Comparison of ENCODE assay signal across 8 cellular contexts in genomic region chr10:51699475-51700227, GRCh38. TPM values are rescaled to one million over a fixed set of nuclear protein-coding genes. Genes with fewer than 3 reads are reported as not detected.
DNase-seq lines count a peak whose midpoint lies in the region; FAIRE-seq and TF ChIP-seq lines count a peak whose summit lies in the region.

A gene with protein sequence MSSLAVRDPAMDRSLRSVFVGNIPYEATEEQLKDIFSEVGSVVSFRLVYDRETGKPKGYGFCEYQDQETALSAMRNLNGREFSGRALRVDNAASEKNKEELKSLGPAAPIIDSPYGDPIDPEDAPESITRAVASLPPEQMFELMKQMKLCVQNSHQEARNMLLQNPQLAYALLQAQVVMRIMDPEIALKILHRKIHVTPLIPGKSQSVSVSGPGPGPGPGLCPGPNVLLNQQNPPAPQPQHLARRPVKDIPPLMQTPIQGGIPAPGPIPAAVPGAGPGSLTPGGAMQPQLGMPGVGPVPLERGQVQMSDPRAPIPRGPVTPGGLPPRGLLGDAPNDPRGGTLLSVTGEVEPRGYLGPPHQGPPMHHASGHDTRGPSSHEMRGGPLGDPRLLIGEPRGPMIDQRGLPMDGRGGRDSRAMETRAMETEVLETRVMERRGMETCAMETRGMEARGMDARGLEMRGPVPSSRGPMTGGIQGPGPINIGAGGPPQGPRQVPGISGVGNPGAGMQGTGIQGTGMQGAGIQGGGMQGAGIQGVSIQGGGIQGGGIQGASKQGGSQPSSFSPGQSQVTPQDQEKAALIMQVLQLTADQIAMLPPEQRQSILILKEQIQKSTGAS (minus strand): TSS chr10:51699595. CDS start chr10:51699549, 46 bp downstream.

- peak within 1 kb of the TSS; percentile 100 for H3K27ac Mint-ChIP-seq in nephron
- H3K27ac Mint-ChIP-seq in stimulated activated naive CD8-positive, alpha-beta T cell treated with anti-CD3 and anti-CD28 coated beads, Interleukin-15, Interleukin-2, amounts not matched to agents 100 ng/mL and 50 ng/mL, for 24 hours, result peak within 1 kb of the TSS; percentile 100

- peak; percentile 93 for DNase-seq in EL
- peak; percentile 29 for DNase-seq in H54 (ENCODE audit: insufficient read length, low spot score)
- DNase-seq in SHP77 (lab: John Stamatoyannopoulos, UW), result peak; percentile 64 to 75
- DNase-seq in activated effector memory CD4-positive, alpha-beta T cell treated with Interleukin-2 at 50 U/mL for 16 hours, result peak; percentile 85
- DNase-seq in fibroblast of the aortic adventitia (ENCODE audit: low read depth), result peak; percentile 97

- H3K9me3 ChIP-seq in Loucy (ENCODE audit: insufficient read depth, low read depth, low read length), result no peaks in the 10 kb centered on the region

- H3K27me3 ChIP-seq in Loucy (ENCODE audit: insufficient read depth, low read length, poor library complexity, severe bottlenecking), result peaks cover 5% of the 10 kb centered on the region

- H3K36me3 ChIP-seq in Loucy (ENCODE audit: insufficient read depth, low read length), result no peaks in the 10 kb centered on the region

- H2AFZ ChIP-seq in Loucy (ENCODE audit: low read length), result peak within 1 kb of the TSS; percentile 97

- FAIRE-seq in H54 (lab: Jason Lieb, UNC), result peak; percentile 91

- peaks cover 27% of the 10 kb centered on the region for H3K36me3 Mint-ChIP-seq in nephron (ENCODE audit: low read depth)
- H3K36me3 Mint-ChIP-seq in stimulated activated naive CD8-positive, alpha-beta T cell treated with anti-CD3 and anti-CD28 coated beads, Interleukin-15, Interleukin-2, amounts not matched to agents 100 ng/mL and 50 ng/mL, for 24 hours (ENCODE audit: low read depth), result peaks cover 40% of the 10 kb centered on the region

- TF ChIP-seq POLR2A in H54 (IDR thresholded peaks at IDR 0.05; ENCODE audit: low read depth, low read length), result peak; percentile 76; the same call in 1 of the 2 replicates

- peak within 1 kb of the TSS; percentile 100 for H3K4me2 ChIP-seq in Loucy (ENCODE audit: low read depth, low read length, poor library complexity, severe bottlenecking)

- no peaks in the 10 kb centered on the region for H3K27me3 Mint-ChIP-seq in nephron (ENCODE audit: low read depth)
- H3K27me3 Mint-ChIP-seq in stimulated activated naive CD8-positive, alpha-beta T cell treated with anti-CD3 and anti-CD28 coated beads, Interleukin-15, Interleukin-2, amounts not matched to agents 100 ng/mL and 50 ng/mL, for 24 hours, result no peaks in the 10 kb centered on the region

- no peaks in the 10 kb centered on the region for H3K9me2 ChIP-seq in Loucy (replicated peaks; ENCODE audit: low read depth, low read length)

- TF ChIP-seq CTCF in Loucy (conservative IDR thresholded peaks at IDR 0.05; ENCODE audit: low read length) (no peak), fibroblast of the aortic adventitia (IDR thresholded peaks at IDR 0.05; ENCODE audit: insufficient read depth, low read length) (no peak), nephron (IDR thresholded peaks at IDR 0.05; ENCODE audit: unreplicated experiment in 3 of 3) (no peak)

- H3K4me3 Mint-ChIP-seq in nephron, result peak within 1 kb of the TSS; percentile 95 to 100 (median 99)
- H3K4me3 Mint-ChIP-seq in stimulated activated naive CD8-positive, alpha-beta T cell treated with anti-CD3 and anti-CD28 coated beads, Interleukin-15, Interleukin-2, amounts not matched to agents 100 ng/mL and 50 ng/mL, for 24 hours, result peak within 1 kb of the TSS; percentile 100

- peaks cover 47% of the 10 kb centered on the region for H3K4me1 Mint-ChIP-seq in nephron
- peaks cover 62% of the 10 kb centered on the region for H3K4me1 Mint-ChIP-seq in stimulated activated naive CD8-positive, alpha-beta T cell treated with anti-CD3 and anti-CD28 coated beads, Interleukin-15, Interleukin-2, amounts not matched to agents 100 ng/mL and 50 ng/mL, for 24 hours (ENCODE audit: low read depth)

- peaks cover 45% of the 10 kb centered on the region for H4K20me1 ChIP-seq in Loucy (ENCODE audit: insufficient read depth, low read length, poor library complexity, severe bottlenecking)

- peaks cover 41% of the 10 kb centered on the region for H3K79me2 ChIP-seq in Loucy (ENCODE audit: insufficient read depth, low read length)

- H3K9me3 Mint-ChIP-seq in nephron, result no peaks in the 10 kb centered on the region
- H3K9me3 Mint-ChIP-seq in stimulated activated naive CD8-positive, alpha-beta T cell treated with anti-CD3 and anti-CD28 coated beads, Interleukin-15, Interleukin-2, amounts not matched to agents 100 ng/mL and 50 ng/mL, for 24 hours, result peaks cover 3% of the 10 kb centered on the region

- H3F3A ChIP-seq in Loucy (ENCODE audit: low read depth), result no peaks in the 10 kb centered on the region

- peaks cover 45% of the 10 kb centered on the region for H3K4me1 ChIP-seq in Loucy (ENCODE audit: insufficient read depth, low read length, poor library complexity, severe bottlenecking)

- peak within 1 kb of the TSS; percentile 98 for H3K9ac ChIP-seq in Loucy (ENCODE audit: low read depth, low read length, poor library complexity, severe bottlenecking)

- H3K4me3 ChIP-seq in Loucy (ENCODE audit: low read length, poor library complexity, severe bottlenecking) (peak within 1 kb of the TSS; percentile 88), fibroblast of the aortic adventitia (ENCODE audit: low read depth, low read length) (peak within 1 kb of the TSS; percentile 89)

RNA-seq across cellular contexts. Expression of the gene that starts here (rescaled TPM):
- total RNA-seq in fibroblast of the aortic adventitia (ENCODE audit: low replicate concordance), result 19.1 and 29.1 TPM in 2 replicates

Comparison
In these comparisons a context has a peak if more than half of its experiments do, and no peak if none do; other contexts are left out.
1. Peak in every context shown above with its lines: DNase-seq and H3K4me3 ChIP-seq.
2. DNase-seq: peak in every context shown above with its lines; median percentile 97 in fibroblast of the aortic adventitia; 93 in EL; 85 in activated effector memory CD4-positive, alpha-beta T cell treated with Interleukin-2 at 50 U/mL for 16 hours; 70 in SHP77; 29 in H54.